In the genomic region with DNA sequence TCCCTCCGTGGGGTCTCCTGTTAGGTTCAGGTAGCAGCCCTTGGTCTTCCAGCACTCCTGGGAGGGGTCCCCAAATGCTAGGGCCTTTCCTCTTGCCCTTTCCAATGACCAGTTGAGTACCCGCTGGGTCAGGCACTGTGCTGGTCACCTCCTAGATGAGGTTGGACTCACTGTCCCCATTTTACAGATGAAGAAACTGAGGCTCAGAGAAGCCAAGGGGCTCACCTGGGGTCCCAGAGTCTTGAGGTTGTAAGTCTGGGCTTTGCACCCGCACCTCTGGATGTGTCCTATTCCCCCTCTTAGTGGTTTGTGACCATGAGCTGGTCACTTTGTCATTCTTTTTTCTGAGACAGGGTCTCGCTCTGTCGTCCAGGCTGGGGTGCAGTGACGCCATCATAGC, we compare ENCODE assay signal across 1 cellular context.
TF ChIP-seq lines count a peak whose summit lies in the region.

No MANE protein-coding gene starts in this region.

TF ChIP-seq in WTC11, 78 proteins besides CTCF, POLR2A, EP300 and RAD21:
- TF ChIP-seq GTF2I (CRISPR knock-in tag; conservative IDR thresholded peaks at IDR 0.05): 0 out of 2 replicates have a peak, but pooled peaks have one; percentile 24
- TF ChIP-seq NFATC4 (CRISPR knock-in tag; IDR thresholded peaks at IDR 0.05): no peak
- no peak for TF ChIP-seq ZNF671 (CRISPR knock-in tag; IDR thresholded peaks at IDR 0.05)
